1 cellular context compared by ENCODE assay signal in genomic region chr1:112923234-112923955, GRCh38.
TF ChIP-seq lines count a peak whose summit lies in the region.

No MANE protein-coding gene starts in this region.

TF ChIP-seq in liver, 16 proteins besides CTCF, POLR2A, EP300 and RAD21 (continued from another document):
- TF ChIP-seq, protein P1, sequence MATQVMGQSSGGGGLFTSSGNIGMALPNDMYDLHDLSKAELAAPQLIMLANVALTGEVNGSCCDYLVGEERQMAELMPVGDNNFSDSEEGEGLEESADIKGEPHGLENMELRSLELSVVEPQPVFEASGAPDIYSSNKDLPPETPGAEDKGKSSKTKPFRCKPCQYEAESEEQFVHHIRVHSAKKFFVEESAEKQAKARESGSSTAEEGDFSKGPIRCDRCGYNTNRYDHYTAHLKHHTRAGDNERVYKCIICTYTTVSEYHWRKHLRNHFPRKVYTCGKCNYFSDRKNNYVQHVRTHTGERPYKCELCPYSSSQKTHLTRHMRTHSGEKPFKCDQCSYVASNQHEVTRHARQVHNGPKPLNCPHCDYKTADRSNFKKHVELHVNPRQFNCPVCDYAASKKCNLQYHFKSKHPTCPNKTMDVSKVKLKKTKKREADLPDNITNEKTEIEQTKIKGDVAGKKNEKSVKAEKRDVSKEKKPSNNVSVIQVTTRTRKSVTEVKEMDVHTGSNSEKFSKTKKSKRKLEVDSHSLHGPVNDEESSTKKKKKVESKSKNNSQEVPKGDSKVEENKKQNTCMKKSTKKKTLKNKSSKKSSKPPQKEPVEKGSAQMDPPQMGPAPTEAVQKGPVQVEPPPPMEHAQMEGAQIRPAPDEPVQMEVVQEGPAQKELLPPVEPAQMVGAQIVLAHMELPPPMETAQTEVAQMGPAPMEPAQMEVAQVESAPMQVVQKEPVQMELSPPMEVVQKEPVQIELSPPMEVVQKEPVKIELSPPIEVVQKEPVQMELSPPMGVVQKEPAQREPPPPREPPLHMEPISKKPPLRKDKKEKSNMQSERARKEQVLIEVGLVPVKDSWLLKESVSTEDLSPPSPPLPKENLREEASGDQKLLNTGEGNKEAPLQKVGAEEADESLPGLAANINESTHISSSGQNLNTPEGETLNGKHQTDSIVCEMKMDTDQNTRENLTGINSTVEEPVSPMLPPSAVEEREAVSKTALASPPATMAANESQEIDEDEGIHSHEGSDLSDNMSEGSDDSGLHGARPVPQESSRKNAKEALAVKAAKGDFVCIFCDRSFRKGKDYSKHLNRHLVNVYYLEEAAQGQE (IDR thresholded peaks at IDR 0.05): no peak
- TF ChIP-seq EGR1 (IDR thresholded peaks at IDR 0.05; ENCODE audit: low read depth in 2 of 2): no peak
